Comparison of ENCODE assay signal across 8 cellular contexts in the genomic region with DNA sequence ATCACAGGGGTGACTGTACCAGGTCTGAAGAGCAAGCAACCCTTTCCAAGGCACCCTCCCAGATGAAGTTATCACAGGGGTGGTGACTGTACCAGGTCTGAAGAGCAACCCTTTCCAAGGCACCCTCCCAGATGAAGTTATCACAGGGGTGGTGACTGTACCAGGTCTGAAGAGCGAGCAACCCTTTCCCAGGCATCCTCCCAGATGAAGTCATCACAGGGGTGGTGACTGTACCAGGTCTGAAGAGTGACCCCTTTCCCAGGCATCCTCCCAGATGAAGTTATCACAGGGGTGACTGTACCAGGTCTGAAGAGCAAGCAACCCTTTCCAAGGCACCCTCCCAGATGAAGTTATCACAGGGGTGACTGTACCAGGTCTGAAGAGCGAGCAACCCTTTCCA. TPM values are rescaled to one million over a fixed set of nuclear protein-coding genes. Genes with fewer than 3 reads are reported as not detected.
A peak's percentile ranks its signal among the peaks of the same experiment; 100 is the strongest.
DNase-seq lines count a peak whose midpoint lies in the region; ATAC-seq, FAIRE-seq and TF ChIP-seq lines count a peak whose summit lies in the region.
"Not testable (repeated sequence)": the region's sequence is repeated elsewhere in the genome, so short reads cannot be mapped to it uniquely, and the experiment has no call there.

No MANE protein-coding gene starts in this region.

- not testable (repeated sequence) for H3K9me3 Mint-ChIP-seq in astrocyte (ENCODE audit: unreplicated experiment); osteocyte (ENCODE audit: unreplicated experiment)

- not testable (repeated sequence) for H3K9ac ChIP-seq in astrocyte (ENCODE audit: low read length)

- H3K27ac ChIP-seq in astrocyte (ENCODE audit: low read depth, low read length), result not testable (repeated sequence)
- peak overlapping the region; percentile 62 for H3K27ac ChIP-seq in foreskin keratinocyte

- H3K27me3 Mint-ChIP-seq in astrocyte (ENCODE audit: low read depth, unreplicated experiment); osteocyte (ENCODE audit: unreplicated experiment): not testable (repeated sequence)

- POLR2A ChIA-PET in BJ (lab: Charles Lee), result not testable (repeated sequence)

- H3K9me3 ChIP-seq in astrocyte (ENCODE audit: insufficient read depth, low read depth, low read length), result not testable (repeated sequence)

- H3K4me3 Mint-ChIP-seq in astrocyte (ENCODE audit: unreplicated experiment); osteocyte (ENCODE audit: unreplicated experiment): not testable (repeated sequence)

- not testable (repeated sequence) for H3K4me2 ChIP-seq in astrocyte (ENCODE audit: low read length)

- not testable (repeated sequence) for H3K4me3 ChIP-seq in BJ (ENCODE audit: low read depth, low read length); astrocyte (ENCODE audit: insufficient read depth, low read depth, low read length); epithelial cell of esophagus (ENCODE audit: low read length)

- not testable (repeated sequence) for H3K36me3 Mint-ChIP-seq in astrocyte (ENCODE audit: low read depth, unreplicated experiment); osteocyte (ENCODE audit: unreplicated experiment)

- H2AFZ ChIP-seq in astrocyte (ENCODE audit: low read depth, low read length), result not testable (repeated sequence)

- H3K79me2 ChIP-seq in astrocyte (ENCODE audit: insufficient read depth, low read length), result not testable (repeated sequence)

- H3K27ac Mint-ChIP-seq in astrocyte (ENCODE audit: unreplicated experiment); osteocyte (ENCODE audit: unreplicated experiment): not testable (repeated sequence)

- not testable (repeated sequence) for ATAC-seq in foreskin keratinocyte

- H4K20me1 ChIP-seq in astrocyte (ENCODE audit: insufficient read depth, low read length), result not testable (repeated sequence)

- CTCF ChIA-PET in BJ (lab: Yijun Ruan, JAX), result not testable (repeated sequence)

- H3K27me3 ChIP-seq in BJ (ENCODE audit: control insufficient read depth, insufficient read depth, low read length); astrocyte (ENCODE audit: insufficient read depth, low read length); foreskin keratinocyte: not testable (repeated sequence)

- not testable (repeated sequence) for FAIRE-seq in astrocyte (lab: Jason Lieb, UNC)

- peaks cover 16% of the 10 kb centered on the region for H3K4me1 ChIP-seq in astrocyte (ENCODE audit: insufficient read depth, low read length)
- not testable (repeated sequence) for H3K4me1 ChIP-seq in foreskin keratinocyte

- TF ChIP-seq CTCF in BJ (IDR thresholded peaks at IDR 0.05; ENCODE audit: insufficient read depth, low read depth, low read length); astrocyte (IDR thresholded peaks at IDR 0.05; ENCODE audit: insufficient read depth, low read depth, low read length); epithelial cell of esophagus (IDR thresholded peaks at IDR 0.05; ENCODE audit: insufficient read depth, low read depth, low read length, missing control alignments); foreskin keratinocyte (conservative IDR thresholded peaks at IDR 0.05); osteocyte (IDR thresholded peaks at IDR 0.05): not testable (repeated sequence)

- not testable (repeated sequence) for H3K4me1 Mint-ChIP-seq in astrocyte (ENCODE audit: low read depth, unreplicated experiment)
- H3K4me1 Mint-ChIP-seq in osteocyte (ENCODE audit: unreplicated experiment), result peaks cover 15% of the 10 kb centered on the region

- not testable (repeated sequence) for H3K36me3 ChIP-seq in BJ (ENCODE audit: control insufficient read depth, insufficient read depth, low read length); astrocyte (ENCODE audit: insufficient read depth, low read length)

- DNase-seq in BJ (ENCODE audit: low read depth) (peak; percentile 4), GM04504 (ENCODE audit: low read depth) (peak; percentile 31), HT1080 (ENCODE audit: low read depth) (peak; percentile 78), RPMI7951 (ENCODE audit: low read depth) (peak; percentile 21), astrocyte (ENCODE audit: low read depth) (peak; percentile 44), epithelial cell of esophagus (ENCODE audit: low read depth) (peak; percentile 85), foreskin keratinocyte (peak; percentile 13 to 50), osteocyte (ENCODE audit: extremely low spot score, unreplicated experiment) (peak; percentile 54)

RNA-seq across cellular contexts. Expression of gene RPL35A, which starts 41.4 kb away (rescaled TPM):
- polyA plus RNA-seq in BJ (2011; rRNA removed), result 507 and 1,233 TPM in 2 replicates
- polyA minus RNA-seq in BJ (2011; rRNA and poly(A)+ RNA removed), result 69.8 and 81.7 TPM in 2 replicates
- total RNA-seq in HT1080 (2014; rRNA removed; shearing (Covaris generic)), result 1,111 and 1,615 TPM in 2 replicates
- polyA plus RNA-seq in HT1080 (2015; cell fraction: cytosol; rRNA removed), result 1,847 and 2,021 TPM in 2 replicates
- 593 and 639 TPM in 2 replicates for polyA plus RNA-seq in HT1080 (2015; cell fraction: nucleus; rRNA removed)
- total RNA-seq in RPMI7951 (2014; rRNA removed; shearing (Covaris generic)), result 910 and 934 TPM in 2 replicates
- total RNA-seq in astrocyte, result 1,013 and 1,031 TPM in 2 replicates
- total RNA-seq in foreskin keratinocyte, result 1,189 and 1,229 TPM in 2 replicates
- 1,932 and 1,962 TPM in 2 replicates for polyA plus RNA-seq in foreskin keratinocyte
- 843 and 861 TPM in 2 replicates for total RNA-seq in osteocyte

RNA-seq across cellular contexts. Expression of gene LMLN, which starts 51.5 kb away (rescaled TPM):
- 4.5 and 5.2 TPM in 2 replicates for polyA plus RNA-seq in BJ (2011; rRNA removed)
- 5.9 and 6.6 TPM in 2 replicates for polyA minus RNA-seq in BJ (2011; rRNA and poly(A)+ RNA removed)
- total RNA-seq in HT1080 (2014; rRNA removed; shearing (Covaris generic)), result 2.7 and 3.3 TPM in 2 replicates
- polyA plus RNA-seq in HT1080 (2015; cell fraction: cytosol; rRNA removed), result 4.2 and 5.2 TPM in 2 replicates
- 10.8 and 11.3 TPM in 2 replicates for polyA plus RNA-seq in HT1080 (2015; cell fraction: nucleus; rRNA removed)
- 4.4 and 5.8 TPM in 2 replicates for total RNA-seq in RPMI7951 (2014; rRNA removed; shearing (Covaris generic))
- 6.5 and 6.7 TPM in 2 replicates for total RNA-seq in astrocyte
- total RNA-seq in foreskin keratinocyte, result 3.5 and 4.5 TPM in 2 replicates
- polyA plus RNA-seq in foreskin keratinocyte, result 0.75 and 0.93 TPM in 2 replicates
- total RNA-seq in osteocyte, result 5.7 and 7.7 TPM in 2 replicates

Comparison
In these comparisons a context has a peak if more than half of its experiments do, and no peak if none do; other contexts are left out.
1. DNase-seq: peak in every context shown above with its lines; median percentile 85 in epithelial cell of esophagus; 78 in HT1080; 54 in osteocyte; 44 in astrocyte; 32 in foreskin keratinocyte; 31 in GM04504; 21 in RPMI7951; 4 in BJ.